Comparison of ENCODE assay signal across 20 cellular contexts in the genomic region with DNA sequence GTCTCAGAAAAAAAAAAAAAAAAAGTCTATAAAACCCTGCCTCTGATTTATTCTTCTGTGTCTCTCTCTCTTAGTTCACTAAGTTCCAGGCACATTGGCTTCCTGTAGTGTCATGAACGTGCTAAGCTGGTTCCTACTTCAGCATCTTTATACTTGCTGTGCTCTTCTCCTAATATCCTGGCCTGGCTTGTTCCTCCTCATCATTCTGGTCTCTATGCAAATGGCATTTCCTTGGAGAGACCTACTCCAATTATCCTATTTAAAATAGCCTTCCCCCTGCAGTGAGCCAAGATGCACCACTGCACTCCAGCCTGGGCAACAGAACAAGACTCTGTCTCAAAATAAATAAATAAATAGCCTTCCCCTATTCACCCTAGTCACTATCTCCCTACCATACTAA. TPM values are rescaled to one million over a fixed set of nuclear protein-coding genes. Genes with fewer than 3 reads are reported as not detected.
A peak's percentile ranks its signal among the peaks of the same experiment; 100 is the strongest.
DNase-seq lines count a peak whose midpoint lies in the region; ATAC-seq and TF ChIP-seq lines count a peak whose summit lies in the region.
"Had no signal": no experiment of that assay in that cellular context is flagged by ENCODE, and none has a peak within 500 bp of the region (broad histone marks: within the 10 kb centered on the region; RNA-seq: fewer than 3 reads in every experiment).

No MANE protein-coding gene starts in this region.

- H3K27ac Mint-ChIP-seq in brain: peak overlapping the region in 3 of 5 experiments; percentile 52 to 75 (median 54)
- H3K27ac Mint-ChIP-seq: GM23338, HFFc6 had no signal

- H3K4me3 Mint-ChIP-seq in brain: peak overlapping the region in 1 of 5 experiments; percentile 17
- H3K4me3 Mint-ChIP-seq: CD4-positive, alpha-beta memory T cell; GM23338; HFFc6 had no signal

- H3K9me3 ChIP-seq in effector memory CD4-positive, alpha-beta T cell (ENCODE audit: control insufficient read depth, low read length): no peaks in the 10 kb centered on the region
- H3K9me3 ChIP-seq: A549, HAP-1 had no signal

- peaks cover 71% of the 10 kb centered on the region for H3K36me3 Mint-ChIP-seq in brain

- peaks cover 8% of the 10 kb centered on the region for H3K36me3 ChIP-seq in effector memory CD4-positive, alpha-beta T cell (ENCODE audit: control insufficient read depth, insufficient read depth, low read length)

- no peaks in the 10 kb centered on the region for H3K27me3 ChIP-seq in effector memory CD4-positive, alpha-beta T cell (replicated peaks; ENCODE audit: control insufficient read depth, insufficient read depth, low read length, poor library complexity, severe bottlenecking)

- no peak overlapping the region for H3K4me3 ChIP-seq in effector memory CD4-positive, alpha-beta T cell (ENCODE audit: insufficient read depth, low read depth, low read length, poor library complexity, severe bottlenecking)
- H3K4me3 ChIP-seq: A549, GM23338, HAP-1 had no signal

- no peaks in the 10 kb centered on the region for H3K4me1 ChIP-seq in effector memory CD4-positive, alpha-beta T cell (ENCODE audit: control insufficient read depth, insufficient read depth, low read length, poor library complexity, severe bottlenecking)
- H3K4me1 ChIP-seq: A549, HAP-1 had no signal

- no peaks in the 10 kb centered on the region for H3K4me1 Mint-ChIP-seq in brain
- H3K4me1 Mint-ChIP-seq: CD4-positive, alpha-beta memory T cell had no signal

- no peak for TF ChIP-seq CTCF in brain (conservative IDR thresholded peaks at IDR 0.05)

- DNase-seq in Ammon's horn (ENCODE audit: low spot score): peak; percentile 62
- DNase-seq in globus pallidus (ENCODE audit: low spot score): peak; percentile 51
- DNase-seq in pons (ENCODE audit: low spot score): peak; percentile 41
- DNase-seq in A172 (ENCODE audit: low spot score): no peak
- DNase-seq in NOMO-1 treated with dmso at 0.1 percent for 144 hours (lab: John Stamatoyannopoulos, UW; ENCODE audit: unreplicated experiment): no peak
- DNase-seq in effector memory CD4-positive, alpha-beta T cell: no peak
- DNase-seq: ACHN; AML-193; Calu3; CD4-positive, alpha-beta memory T cell; COR-L47; DMS53; DMS79 treated with DMSO at 0.1 percent for 48 hours; HFFc6 had no signal

- no peaks in the 10 kb centered on the region for H3K27me3 Mint-ChIP-seq in brain
- H3K27me3 Mint-ChIP-seq: CD4-positive, alpha-beta memory T cell had no signal

- no peaks in the 10 kb centered on the region for H3K9me3 Mint-ChIP-seq in brain
- H3K9me3 Mint-ChIP-seq: GM23338, HFFc6 had no signal

- H3K27ac ChIP-seq in effector memory CD4-positive, alpha-beta T cell (ENCODE audit: insufficient read depth, low read length, poor library complexity, severe bottlenecking): no peak overlapping the region
- H3K27ac ChIP-seq: 22Rv1, A549 had no signal

- no peak for ATAC-seq in HG02798 (IDR thresholded peaks at IDR 0.05; ENCODE audit: poor library complexity, unreplicated experiment)
- ATAC-seq: A549, GM23338 had no signal

RNA-seq across cellular contexts. Expression of gene CLCC1, which starts 9.7 kb away (rescaled TPM):
- 19.5 TPM for polyA plus RNA-seq in brain (ENCODE audit: insufficient read depth, low read depth, low replicate concordance)
- total RNA-seq in A172 (2014; rRNA removed; shearing (Covaris generic)): 36.1 and 39.7 TPM in 2 replicates

Comparison
In these comparisons a context has a peak if more than half of its experiments do, and no peak if none do; other contexts are left out.
1. DNase-seq: peak in Ammon's horn (single experiment), globus pallidus (single experiment) and pons (single experiment); none in A172 (single experiment), NOMO-1 treated with dmso at 0.1 percent for 144 hours (single experiment) and effector memory CD4-positive, alpha-beta T cell (0 of 3).